Comparison of ENCODE assay signal across 8 cellular contexts in the genomic region with DNA sequence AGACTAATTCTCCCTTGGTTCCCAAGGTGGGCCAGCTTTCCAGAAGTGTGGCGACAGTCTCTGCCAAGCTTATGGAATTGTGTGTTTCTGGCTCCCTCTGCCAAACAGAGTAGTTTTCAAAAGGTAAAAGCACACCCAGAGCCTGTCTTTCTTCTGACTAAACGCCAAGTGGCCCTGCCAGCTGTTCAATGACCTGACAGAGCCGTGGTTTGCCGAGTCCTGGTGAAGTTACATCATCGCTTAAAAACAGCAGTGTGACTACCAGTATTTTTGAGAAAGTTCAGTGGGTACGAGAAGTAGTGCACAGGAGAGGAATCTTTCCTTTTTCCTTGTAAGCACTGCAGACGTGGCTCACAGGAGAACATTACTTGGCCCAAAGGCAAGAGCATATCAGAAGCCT. TPM values are rescaled to one million over a fixed set of nuclear protein-coding genes. Genes with fewer than 3 reads are reported as not detected.
DNase-seq lines count a peak whose midpoint lies in the region; ATAC-seq and TF ChIP-seq lines count a peak whose summit lies in the region.

No MANE protein-coding gene starts in this region.

- peaks cover 9% of the 10 kb centered on the region for H3F3A ChIP-seq in smooth muscle cell (ENCODE audit: low read depth)

- H3K9me3 Mint-ChIP-seq in activated naive CD8-positive, alpha-beta T cell treated with anti-CD3 and anti-CD28 coated beads for 36 hours: no peaks in the 10 kb centered on the region

- intact Hi-C loops in HCT116 (cut with micrococcal nuclease): no loop called here

- H3K4me2 ChIP-seq in HCT116 (ENCODE audit: low read length) (peak overlapping the region; percentile 96; the same call in 1 of the 2 replicates), smooth muscle cell (peak overlapping the region; percentile 92)

- CTCF ChIA-PET in HCT116 (lab: Charles Lee): no interaction called here

- peak overlapping the region; percentile 87 for H3K4me3 Mint-ChIP-seq in activated naive CD8-positive, alpha-beta T cell treated with anti-CD3 and anti-CD28 coated beads for 36 hours

- DNase-seq in HCT116 (ENCODE audit: low read depth, low spot score): no peak
- no peak for DNase-seq in activated naive CD8-positive, alpha-beta T cell treated with anti-CD3 and anti-CD28 coated beads for 36 hours
- peak; percentile 80 for DNase-seq in hepatic stellate cell (ENCODE audit: low spot score)
- no peak for DNase-seq in smooth muscle cell (lab: John Stamatoyannopoulos, UW; ENCODE audit: unreplicated experiment)
- DNase-seq in COR-L47 (lab: John Stamatoyannopoulos, UW): no peak
- no peak for DNase-seq in stimulated activated CD8-positive, alpha-beta memory T cell treated with anti-CD3 and anti-CD28 coated beads, Interleukin-4, amount 100 ng/mL, for 48 hours

- H2AFZ ChIP-seq in ACC112 (ENCODE audit: low read length, unreplicated experiment) (no peak overlapping the region), HCT116 (ENCODE audit: low read depth, low read length, poor library complexity, severe bottlenecking) (no peak overlapping the region), smooth muscle cell (ENCODE audit: low read depth) (no peak overlapping the region)

- H3K27ac ChIP-seq in ACC112 (ENCODE audit: low read depth, low read length) (peak overlapping the region; percentile 84), HCT116 (ENCODE audit: low read depth, low read length) (no peak overlapping the region), smooth muscle cell (ENCODE audit: low read depth) (peak overlapping the region; percentile 96)

- no peaks in the 10 kb centered on the region for H3K9me2 ChIP-seq in HCT116 (ENCODE audit: insufficient read depth)

- WGBS in smooth muscle cell (ENCODE audit: low lambda C conversion rate): 67% methylated on average over 7 of the region's 7 CpGs

- TF ChIP-seq CTCF in HCT116 (IDR thresholded peaks at IDR 0.05 in 2 of 3, conservative IDR thresholded peaks at IDR 0.05 in 1 of 3; ENCODE audit: borderline replicate concordance in 1 of 3, insufficient read depth in 1 of 3, low read depth in 2 of 3, low read length in 2 of 3) (no peak), smooth muscle cell (IDR thresholded peaks at IDR 0.05; ENCODE audit: borderline replicate concordance, insufficient read depth, poor library complexity, severe bottlenecking) (no peak)

- H3K79me2 ChIP-seq in ACC112 (ENCODE audit: control insufficient read depth, insufficient read depth, low read length, unreplicated experiment) (peaks cover 3% of the 10 kb centered on the region), HCT116 (ENCODE audit: insufficient read depth, low read length) (peaks cover 46% of the 10 kb centered on the region), smooth muscle cell (ENCODE audit: low read depth) (peaks cover 28% of the 10 kb centered on the region)

- TSS peak; percentile 57 for BruUV-seq in HCT116 (replicated peaks; lab: Mats Ljungman, UMichigan)

- no peak overlapping the region for H3K9ac ChIP-seq in HCT116 (ENCODE audit: low read length)
- peak overlapping the region; percentile 99 for H3K9ac ChIP-seq in smooth muscle cell (ENCODE audit: low read depth)

- H3K4me3 ChIP-seq in ACC112 (ENCODE audit: low read depth, low read length) (peak overlapping the region; percentile 15; the same call in 1 of the 2 replicates), HCT116 (replicated peaks in 1 of 2; ENCODE audit: low read depth in 1 of 2, low read length in 2 of 2) (no peak overlapping the region), smooth muscle cell (peak overlapping the region; percentile 3)

- ATAC-seq in HCT116: no peak
- no peak for ATAC-seq in HG03460 (IDR thresholded peaks at IDR 0.05; ENCODE audit: unreplicated experiment)

- H3K27ac Mint-ChIP-seq in activated naive CD8-positive, alpha-beta T cell treated with anti-CD3 and anti-CD28 coated beads for 36 hours: no peak overlapping the region

- peaks cover 2% of the 10 kb centered on the region for H3K36me3 Mint-ChIP-seq in activated naive CD8-positive, alpha-beta T cell treated with anti-CD3 and anti-CD28 coated beads for 36 hours

- TF ChIP-seq POLR2A in HCT116 (IDR thresholded peaks at IDR 0.05; ENCODE audit: borderline replicate concordance, extremely low read depth, insufficient read depth, insufficient read length): no peak

- H3K4me1 Mint-ChIP-seq in activated naive CD8-positive, alpha-beta T cell treated with anti-CD3 and anti-CD28 coated beads for 36 hours: peaks cover 42% of the 10 kb centered on the region

- H3K4me1 ChIP-seq in ACC112 (ENCODE audit: control insufficient read depth, insufficient read depth, low read length, unreplicated experiment): peaks cover 29% of the 10 kb centered on the region
- H3K4me1 ChIP-seq in HCT116 (ENCODE audit: control insufficient read depth in 1 of 2, insufficient read depth in 2 of 2, low read length in 2 of 2): peaks cover 21 to 41% of the 10 kb centered on the region in 2 experiments
- H3K4me1 ChIP-seq in smooth muscle cell (ENCODE audit: low read depth): peaks cover 24% of the 10 kb centered on the region

- H3K36me3 ChIP-seq in ACC112 (ENCODE audit: insufficient read depth, low read length): no peaks in the 10 kb centered on the region
- no peaks in the 10 kb centered on the region for H3K36me3 ChIP-seq in HCT116 (ENCODE audit: control insufficient read depth in 1 of 2, insufficient read depth in 2 of 2, low read length in 2 of 2)
- H3K36me3 ChIP-seq in smooth muscle cell (ENCODE audit: low read depth): no peaks in the 10 kb centered on the region

- POLR2A ChIA-PET in HCT116 (lab: Charles Lee): no interaction called here

- H4K20me1 ChIP-seq in HCT116 (ENCODE audit: insufficient read depth): 0 out of 2 replicates have a peak, but pooled peaks cover under 1% of the 10 kb centered on the region
- H4K20me1 ChIP-seq in smooth muscle cell (ENCODE audit: low read depth): peaks cover 34% of the 10 kb centered on the region

- RAD21 ChIA-PET in HCT116 (lab: Charles Lee; ENCODE audit: low non-redundant PET in 1 of 2, low total read pairs in 2 of 2, uncharacterized antibody in 2 of 2, unreplicated experiment in 2 of 2): no interaction called here

- H3K27me3 Mint-ChIP-seq in activated naive CD8-positive, alpha-beta T cell treated with anti-CD3 and anti-CD28 coated beads for 36 hours: no peaks in the 10 kb centered on the region

- H3K27me3 ChIP-seq in ACC112 (ENCODE audit: insufficient read depth, low read length) (no peaks in the 10 kb centered on the region), HCT116 (ENCODE audit: insufficient read depth, low read length) (no peaks in the 10 kb centered on the region), smooth muscle cell (ENCODE audit: low read depth) (no peaks in the 10 kb centered on the region)

- no peak for TF ChIP-seq RAD21 in HCT116 (IDR thresholded peaks at IDR 0.05; ENCODE audit: low read depth)

- no peaks in the 10 kb centered on the region for H3K9me3 ChIP-seq in HCT116 (ENCODE audit: control insufficient read depth in 1 of 2, insufficient read depth in 1 of 2, low read depth in 1 of 2, low read length in 2 of 2)
- no peaks in the 10 kb centered on the region for H3K9me3 ChIP-seq in smooth muscle cell (replicated peaks; ENCODE audit: low read depth)

TF ChIP-seq in HCT116, 20 proteins besides CTCF, POLR2A, EP300 and RAD21:
- TF ChIP-seq CEBPB (IDR thresholded peaks at IDR 0.05; ENCODE audit: low read depth): no peak
- TF ChIP-seq EZH2phosphoT487 (IDR thresholded peaks at IDR 0.05; ENCODE audit: borderline replicate concordance): no peak

RNA-seq across cellular contexts. Expression of a gene that starts 1.9 kb away (rescaled TPM):
- total RNA-seq in HCT116 (2021; ENCODE audit: unreplicated experiment): 18.7 TPM
- 10.4 and 11.7 TPM in 2 replicates for polyA plus RNA-seq in HCT116 (2012)
- 10 to 100 TPM; 15.3 to 17.5 TPM for total RNA-seq in activated naive CD8-positive, alpha-beta T cell treated with anti-CD3 and anti-CD28 coated beads for 36 hours
- 5.0 and 9.7 TPM in 2 replicates for total RNA-seq in smooth muscle cell
- polyA plus RNA-seq in smooth muscle cell: 3.5 and 7.9 TPM in 2 replicates

RNA-seq across cellular contexts. Expression of a gene that starts 33.8 kb away (rescaled TPM):
- total RNA-seq in HCT116 (2021; ENCODE audit: unreplicated experiment): 19.4 TPM
- 12.8 and 18.0 TPM in 2 replicates for polyA plus RNA-seq in HCT116 (2012)
- total RNA-seq in activated naive CD8-positive, alpha-beta T cell treated with anti-CD3 and anti-CD28 coated beads for 36 hours: 10 to 100 TPM in 1 of 2 experiments, 1 to 10 TPM in 1; 8.4 to 11.0 TPM
- total RNA-seq in smooth muscle cell: 4.4 and 5.3 TPM in 2 replicates
- polyA plus RNA-seq in smooth muscle cell: 7.5 and 10.2 TPM in 2 replicates

RNA-seq across cellular contexts. Expression of a gene that starts 46.7 kb away (rescaled TPM):
- total RNA-seq in HCT116 (2021; ENCODE audit: unreplicated experiment) (47.8 TPM), smooth muscle cell (0.81 TPM in 1 of 2 replicates, not detected in the other)
- 31.0 and 34.8 TPM in 2 replicates for polyA plus RNA-seq in HCT116 (2012)
- 1 to 10 TPM; 3.5 to 4.0 TPM for total RNA-seq in activated naive CD8-positive, alpha-beta T cell treated with anti-CD3 and anti-CD28 coated beads for 36 hours
- 2.7 and 6.4 TPM in 2 replicates for polyA plus RNA-seq in smooth muscle cell

Comparison
In these comparisons a context has a peak if more than half of its experiments do, and no peak if none do; other contexts are left out.
1. H3K4me3 ChIP-seq: peak in ACC112 (single experiment) and smooth muscle cell (single experiment); none in HCT116 (0 of 2).